In the genomic region with DNA sequence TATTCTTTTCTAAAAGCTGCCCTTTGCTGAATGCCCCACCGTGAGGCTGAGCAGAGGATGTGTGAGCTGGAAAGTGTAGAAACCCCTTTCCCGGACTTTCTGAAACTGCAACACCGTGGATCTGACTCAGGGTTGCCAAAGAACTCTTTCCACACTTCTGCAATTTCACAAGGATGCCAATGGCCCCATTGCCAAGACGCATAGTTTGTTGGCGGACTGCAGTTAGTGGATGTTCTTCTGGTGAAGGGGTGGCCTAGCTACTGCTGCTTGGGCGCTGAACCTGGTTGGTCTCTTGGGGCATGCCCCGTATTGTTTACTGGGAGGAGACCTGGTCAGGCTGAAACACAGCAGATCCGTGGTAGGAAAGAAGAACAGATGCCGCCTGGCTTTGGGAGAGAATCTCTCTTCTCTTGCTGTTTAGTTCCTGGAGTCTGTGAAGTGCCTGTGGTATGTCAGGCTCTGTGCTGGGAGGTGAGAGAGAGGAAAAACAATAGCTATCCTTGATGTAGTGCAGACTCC, we compare ENCODE assay signal across 8 cellular contexts. TPM values are rescaled to one million over a fixed set of nuclear protein-coding genes. Genes with fewer than 3 reads are reported as not detected.
DNase-seq lines count a peak whose midpoint lies in the region; ATAC-seq and TF ChIP-seq lines count a peak whose summit lies in the region.

No MANE protein-coding gene starts in this region.

- H3K9me3 Mint-ChIP-seq in CD8-positive, alpha-beta memory T cell: no peaks in the 10 kb centered on the region
- no peaks in the 10 kb centered on the region for H3K9me3 Mint-ChIP-seq in CD8-positive, alpha-beta T cell

- POLR2A ChIA-PET in CD8-positive, alpha-beta memory T cell (lab: Charles Lee): no interaction called here
- POLR2A ChIA-PET in CD8-positive, alpha-beta T cell (lab: Charles Lee): interaction anchor here (1.0 kb wide), 1 partner anchor 20 kb away, joined by 4 read pairs; no protein-coding TSS in a partner anchor

- no peak overlapping the region for H3K4me3 ChIP-seq in CD8-positive, alpha-beta memory T cell (ENCODE audit: low read length)
- H3K4me3 ChIP-seq in foreskin fibroblast (ENCODE audit: low read depth in 1 of 2, low read length in 2 of 2): no peak overlapping the region
- H3K4me3 ChIP-seq in gastrocnemius medialis: no peak overlapping the region
- no peak overlapping the region for H3K4me3 ChIP-seq in CD8-positive, alpha-beta T cell (ENCODE audit: low read depth, low read length)

- H3K27me3 Mint-ChIP-seq in CD8-positive, alpha-beta memory T cell: no peaks in the 10 kb centered on the region
- no peaks in the 10 kb centered on the region for H3K27me3 Mint-ChIP-seq in CD8-positive, alpha-beta T cell (ENCODE audit: low read depth)

- H3K9me3 ChIP-seq in CD8-positive, alpha-beta memory T cell (ENCODE audit: low read length): no peaks in the 10 kb centered on the region
- H3K9me3 ChIP-seq in gastrocnemius medialis: no peaks in the 10 kb centered on the region
- H3K9me3 ChIP-seq in CD8-positive, alpha-beta T cell (ENCODE audit: low read length): no peaks in the 10 kb centered on the region

- ATAC-seq in gastrocnemius medialis: peak; percentile 79 to 80
- no peak for ATAC-seq in CD8-positive, alpha-beta T cell
- no peak for ATAC-seq in GM18517 (IDR thresholded peaks at IDR 0.05; ENCODE audit: unreplicated experiment)

- intact Hi-C loops in gastrocnemius medialis (cut with DNase I; ENCODE audit: low total_unique reads): no loop called here
- intact Hi-C loops in CD8-positive, alpha-beta T cell (cut with DNase I, micrococcal nuclease): no loop called here

- H3K4me1 ChIP-seq in CD8-positive, alpha-beta memory T cell (ENCODE audit: insufficient read depth, low read length): peaks cover 38% of the 10 kb centered on the region
- peaks cover 51 to 54% of the 10 kb centered on the region in 2 donors for H3K4me1 ChIP-seq in gastrocnemius medialis
- H3K4me1 ChIP-seq in CD8-positive, alpha-beta T cell (ENCODE audit: insufficient read depth, low read length): peaks cover 27% of the 10 kb centered on the region

- no peak for DNase-seq in CD8-positive, alpha-beta memory T cell
- DNase-seq in SK-MEL-5 (ENCODE audit: low read depth, low spot score) (peak; percentile 37), foreskin fibroblast (peak; percentile 57 to 58), gastrocnemius medialis (peak; percentile 48 to 80), AG08395 (ENCODE audit: low spot score) (no peak), AML-193 (lab: John Stamatoyannopoulos, UW) (no peak)
- DNase-seq in CD8-positive, alpha-beta T cell: no peak

- in situ Hi-C loops in SK-MEL-5 (cut with HindIII; ENCODE audit: low pct_unique_long_range_greater_than_20kb, low sequenced_read_pairs) (no loop called here), gastrocnemius medialis (cut with MboI; ENCODE audit: low sequenced_read_pairs in 4 of 4) (no loop called here)

- peaks cover 27 to 61% (median 48%) of the 10 kb centered on the region in 3 donors for H3K4me1 Mint-ChIP-seq in CD8-positive, alpha-beta memory T cell
- H3K4me1 Mint-ChIP-seq in CD8-positive, alpha-beta T cell (ENCODE audit: low read depth): peaks cover 29% of the 10 kb centered on the region

- peak in 1 of 2 donors; percentile 16 for TF ChIP-seq POLR2A in gastrocnemius medialis (IDR thresholded peaks at IDR 0.05)

- H3K27me3 ChIP-seq in CD8-positive, alpha-beta memory T cell (ENCODE audit: insufficient read depth, low read length, poor library complexity, severe bottlenecking): no peaks in the 10 kb centered on the region
- H3K27me3 ChIP-seq in gastrocnemius medialis: no peaks in the 10 kb centered on the region
- no peaks in the 10 kb centered on the region for H3K27me3 ChIP-seq in CD8-positive, alpha-beta T cell (ENCODE audit: insufficient read depth, low read length)

- CTCF ChIA-PET in CD8-positive, alpha-beta memory T cell (lab: Charles Lee): interaction anchor here (1.0 to 1.3 kb wide), 4 partner anchors 9 to 27 kb away, joined by 3 read pairs; no protein-coding TSS in a partner anchor
- CTCF ChIA-PET in CD8-positive, alpha-beta T cell (lab: Charles Lee): interaction anchor here (1.7 to 2.0 kb wide), 2 partner anchors 20 to 25 kb away, joined by 3 to 5 read pairs; no protein-coding TSS in a partner anchor

- TF ChIP-seq CTCF in foreskin fibroblast (IDR thresholded peaks at IDR 0.05; ENCODE audit: low read depth, low read length) (no peak), gastrocnemius medialis (IDR thresholded peaks at IDR 0.05 in 4 of 5, conservative IDR thresholded peaks at IDR 0.05 in 1 of 5) (no peak)
- no peak for TF ChIP-seq CTCF in CD8-positive, alpha-beta T cell (IDR thresholded peaks at IDR 0.05)

- H3K36me3 Mint-ChIP-seq in CD8-positive, alpha-beta memory T cell: peaks cover 2 to 35% (median 11%) of the 10 kb centered on the region in 3 donors
- H3K36me3 Mint-ChIP-seq in CD8-positive, alpha-beta T cell: peaks cover 21% of the 10 kb centered on the region

- H3K27ac Mint-ChIP-seq in CD8-positive, alpha-beta memory T cell: peak overlapping the region in 7 of 8 donors; percentile 2 to 64 (median 43)
- no peak overlapping the region for H3K27ac Mint-ChIP-seq in CD8-positive, alpha-beta T cell

- no peak overlapping the region for H3K4me3 Mint-ChIP-seq in CD8-positive, alpha-beta memory T cell
- no peak overlapping the region for H3K4me3 Mint-ChIP-seq in CD8-positive, alpha-beta T cell

- H3K27ac ChIP-seq in CD8-positive, alpha-beta memory T cell (ENCODE audit: low read depth, low read length): no peak overlapping the region
- peak overlapping the region; percentile 72 to 78 (median 76) for H3K27ac ChIP-seq in gastrocnemius medialis
- H3K27ac ChIP-seq in CD8-positive, alpha-beta T cell (ENCODE audit: low read depth, low read length): no peak overlapping the region

- H3K36me3 ChIP-seq in CD8-positive, alpha-beta memory T cell (ENCODE audit: insufficient read depth, low read length): no peaks in the 10 kb centered on the region
- no peaks in the 10 kb centered on the region for H3K36me3 ChIP-seq in gastrocnemius medialis
- no peaks in the 10 kb centered on the region for H3K36me3 ChIP-seq in CD8-positive, alpha-beta T cell (ENCODE audit: insufficient read depth, low read length)

RNA-seq across cellular contexts. Expression of a gene that starts 26.7 kb away (rescaled TPM):
- 100 to 1,000 TPM; 356 to 388 TPM for total RNA-seq in CD8-positive, alpha-beta memory T cell
- polyA plus RNA-seq in CD8-positive, alpha-beta memory T cell: 131 TPM
- 9.1 and 9.7 TPM in 2 replicates for total RNA-seq in SK-MEL-5 (2014; rRNA removed; shearing (Covaris generic))
- 24.0 and 24.1 TPM in 2 replicates for polyA plus RNA-seq in SK-MEL-5 (2015; cell fraction: cytosol; rRNA removed)
- 1.9 and 9.1 TPM in 2 replicates for polyA plus RNA-seq in SK-MEL-5 (2015; cell fraction: nucleus; rRNA removed)
- 10 to 100 TPM in 3 of 4 donors, 1 to 10 TPM in 1; 4.5 to 17.5 (median 13.5) TPM for total RNA-seq in gastrocnemius medialis
- 10 to 100 TPM; 28.1 to 32.4 TPM for total RNA-seq in CD8-positive, alpha-beta T cell

Comparison
In these comparisons a context has a peak if more than half of its experiments do, and no peak if none do; other contexts are left out.
1. DNase-seq: peak in SK-MEL-5 (single experiment), foreskin fibroblast (2 of 2) and gastrocnemius medialis (2 of 2); none in CD8-positive, alpha-beta memory T cell (0 of 5), CD8-positive, alpha-beta T cell (0 of 7), AG08395 (single experiment) and AML-193 (0 of 2).
2. H3K27ac ChIP-seq: peak in gastrocnemius medialis (4 of 4); none in CD8-positive, alpha-beta memory T cell (single experiment) and CD8-positive, alpha-beta T cell (single experiment).
3. ATAC-seq: peak in gastrocnemius medialis (2 of 2); none in CD8-positive, alpha-beta T cell (single experiment) and GM18517 (single experiment).
4. RNA of a gene that starts 26.7 kb away (total RNA-seq): 356 to 388 TPM in CD8-positive, alpha-beta memory T cell; 28.1 to 32.4 TPM in CD8-positive, alpha-beta T cell, 4.5 to 17.5 TPM in gastrocnemius medialis and 9.1 to 9.7 TPM in SK-MEL-5; every median in the first group is over 10 times any median in the second.